Comparison of ENCODE assay signal across 2 cellular contexts in the genomic region with DNA sequence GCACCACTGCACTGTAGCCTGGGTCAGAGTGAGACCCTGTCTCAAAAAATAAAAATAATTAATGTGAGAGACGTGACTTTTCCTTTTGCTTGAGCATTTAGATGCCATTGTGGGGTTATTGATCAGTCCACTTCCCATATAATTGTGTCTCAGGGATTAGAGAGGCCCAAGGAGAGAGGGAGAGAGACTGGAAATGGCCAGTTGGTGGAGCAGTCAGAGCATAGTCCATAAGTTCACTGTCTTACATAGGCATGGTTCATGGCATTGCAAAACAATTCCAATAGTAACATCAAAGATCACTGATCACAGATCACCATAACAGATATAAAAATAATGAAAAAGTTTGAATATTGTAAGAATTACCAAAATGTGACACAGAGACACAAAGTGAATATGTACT.
TF ChIP-seq lines count a peak whose summit lies in the region.

No MANE protein-coding gene starts in this region.

TF ChIP-seq in HCT116, 20 proteins besides CTCF, POLR2A, EP300 and RAD21:
- TF ChIP-seq, protein P1, sequence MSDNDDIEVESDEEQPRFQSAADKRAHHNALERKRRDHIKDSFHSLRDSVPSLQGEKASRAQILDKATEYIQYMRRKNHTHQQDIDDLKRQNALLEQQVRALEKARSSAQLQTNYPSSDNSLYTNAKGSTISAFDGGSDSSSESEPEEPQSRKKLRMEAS (IDR thresholded peaks at IDR 0.05), result no peak
- TF ChIP-seq, protein P2, sequence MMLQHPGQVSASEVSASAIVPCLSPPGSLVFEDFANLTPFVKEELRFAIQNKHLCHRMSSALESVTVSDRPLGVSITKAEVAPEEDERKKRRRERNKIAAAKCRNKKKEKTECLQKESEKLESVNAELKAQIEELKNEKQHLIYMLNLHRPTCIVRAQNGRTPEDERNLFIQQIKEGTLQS (IDR thresholded peaks at IDR 0.05), result no peak
- TF ChIP-seq TCF7L2 (IDR thresholded peaks at IDR 0.05; ENCODE audit: borderline replicate concordance, extremely low read depth, insufficient read depth, insufficient read length) (no peak), POLR2AphosphoS5 (IDR thresholded peaks at IDR 0.05; ENCODE audit: low read depth, low read length) (no peak)

TF ChIP-seq in H1, 55 proteins besides CTCF, POLR2A, EP300 and RAD21:
- TF ChIP-seq CEBPB (IDR thresholded peaks at IDR 0.05; ENCODE audit: low read depth, low read length), result no peak
- TF ChIP-seq CHD2 (IDR thresholded peaks at IDR 0.05; ENCODE audit: low read length), result no peak
- TF ChIP-seq, protein P3, sequence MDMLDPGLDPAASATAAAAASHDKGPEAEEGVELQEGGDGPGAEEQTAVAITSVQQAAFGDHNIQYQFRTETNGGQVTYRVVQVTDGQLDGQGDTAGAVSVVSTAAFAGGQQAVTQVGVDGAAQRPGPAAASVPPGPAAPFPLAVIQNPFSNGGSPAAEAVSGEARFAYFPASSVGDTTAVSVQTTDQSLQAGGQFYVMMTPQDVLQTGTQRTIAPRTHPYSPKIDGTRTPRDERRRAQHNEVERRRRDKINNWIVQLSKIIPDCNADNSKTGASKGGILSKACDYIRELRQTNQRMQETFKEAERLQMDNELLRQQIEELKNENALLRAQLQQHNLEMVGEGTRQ (IDR thresholded peaks at IDR 0.05; ENCODE audit: low read length), result no peak
- no peak for TF ChIP-seq EZH2 (IDR thresholded peaks at IDR 0.05; ENCODE audit: low read depth, low read length, severe bottlenecking)
- TF ChIP-seq RXRA (IDR thresholded peaks at IDR 0.05; ENCODE audit: insufficient read depth, low read depth, low read length), result no peak
- no peak for TF ChIP-seq FOSL1 (IDR thresholded peaks at IDR 0.05; ENCODE audit: insufficient read depth, low read depth, low read length)
- TF ChIP-seq EGR1 (IDR thresholded peaks at IDR 0.05; ENCODE audit: borderline replicate concordance, low read depth, low read length), result no peak
- no peak for TF ChIP-seq HDAC6 (IDR thresholded peaks at IDR 0.05; ENCODE audit: low read depth, low read length)
